Comparison of ENCODE assay signal across 19 cellular contexts in the genomic region with DNA sequence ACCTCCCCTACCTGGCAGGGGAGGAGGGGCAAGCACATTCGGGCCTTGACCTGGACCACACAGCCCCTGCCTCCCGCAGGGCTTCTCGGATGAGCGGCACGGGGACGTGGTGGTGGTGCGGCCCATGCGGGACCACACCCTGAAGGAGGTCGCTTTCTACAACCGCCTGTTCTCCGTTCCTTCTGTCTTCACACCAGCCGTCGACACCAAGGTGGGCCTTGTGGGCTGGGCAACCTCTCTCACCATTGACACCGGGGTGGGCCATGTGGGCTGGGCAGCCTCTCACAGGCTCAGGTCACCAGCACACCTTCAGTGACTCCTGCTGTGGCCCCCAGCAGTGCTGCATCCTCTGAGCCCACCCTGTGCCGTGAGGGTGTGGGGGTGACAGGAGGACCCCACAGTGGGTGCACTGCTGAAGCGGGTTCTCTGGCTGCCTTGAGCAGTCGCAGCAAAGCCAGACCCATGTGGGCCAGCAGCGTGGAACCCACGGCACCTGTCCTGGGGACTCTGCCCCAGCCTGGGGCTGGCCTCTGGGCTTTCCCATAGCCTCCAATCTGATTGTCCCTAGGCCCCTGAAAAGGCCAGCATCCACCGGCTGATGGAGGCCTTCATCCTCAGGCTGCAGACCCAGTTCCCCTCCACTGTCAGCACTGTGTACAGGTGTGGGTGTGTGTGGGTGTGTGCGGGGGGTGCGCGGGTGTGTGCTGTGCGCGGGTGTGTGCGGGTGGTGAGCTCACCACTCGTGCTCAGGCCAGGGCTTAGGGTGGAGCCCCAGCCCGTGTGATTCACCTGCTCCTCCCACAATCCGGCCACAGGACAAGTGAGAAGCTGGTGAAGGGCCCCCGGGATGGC. TPM values are rescaled to one million over a fixed set of nuclear protein-coding genes. Genes with fewer than 3 reads are reported as not detected.
A peak's percentile ranks its signal among the peaks of the same experiment; 100 is the strongest.
DNase-seq lines count a peak whose midpoint lies in the region; ATAC-seq and TF ChIP-seq lines count a peak whose summit lies in the region.
"Had no signal": no experiment of that assay in that cellular context is flagged by ENCODE, and none has a peak within 500 bp of the region (broad histone marks: within the 10 kb centered on the region; RNA-seq: fewer than 3 reads in every experiment).

No MANE protein-coding gene starts in this region.

- H3K4me1 Mint-ChIP-seq in naive thymus-derived CD4-positive, alpha-beta T cell = peaks cover 0 to 7% (median 0%) of the 10 kb centered on the region in 7 donors

- DNase-seq in ELR (ENCODE audit: low read depth) (peak; percentile 62), MG63 (peak; percentile 32), epithelial cell of esophagus (ENCODE audit: low read depth) (peak; percentile 62), osteoblast (ENCODE audit: insufficient read length, low spot score, missing footprints) (peak; percentile 96), substantia nigra (lab: John Stamatoyannopoulos, UW) (no peak), HPDE6-E6E7 (ENCODE audit: extremely low spot score) (no peak)
- no peak for DNase-seq in naive thymus-derived CD4-positive, alpha-beta T cell
- DNase-seq: activated CD8-positive, alpha-beta memory T cell treated with anti-CD3 and anti-CD28 coated beads, Interleukin-2, amount 10 ng/mL, durations not matched to agents 7 days and 5 days; DMS 273 treated with DMSO at 0.1 percent for 48 hours; NCI-H1092; NCI-H2107; Right ventricle myocardium superior; sigmoid colon; stimulated activated CD4-positive, alpha-beta T cell treated with anti-CD3 and anti-CD28 coated beads, Interleukin-2, amount 100 ng/mL, for 24 hours had no signal

- no peaks in the 10 kb centered on the region for H3K4me1 ChIP-seq in osteoblast (ENCODE audit: insufficient read depth, low read length)
- no peaks in the 10 kb centered on the region for H3K4me1 ChIP-seq in naive thymus-derived CD4-positive, alpha-beta T cell (ENCODE audit: control insufficient read depth in 2 of 2, insufficient read depth in 2 of 2, low read length in 2 of 2)

- CTCF ChIA-PET in naive thymus-derived CD4-positive, alpha-beta T cell (lab: Charles Lee) = no interaction called here

- H2AFZ ChIP-seq in osteoblast (ENCODE audit: low read length) = no peak overlapping the region

- H3K27ac Mint-ChIP-seq in naive thymus-derived CD4-positive, alpha-beta T cell = no peak overlapping the region
- H3K27ac Mint-ChIP-seq: activated CD8-positive, alpha-beta memory T cell treated with anti-CD3 and anti-CD28 coated beads, Interleukin-2, amount 10 ng/mL, durations not matched to agents 7 days and 5 days; T-helper 1 cell treated with Interleukin-12 subunit alpha and Interleukin-12 subunit beta and Interleukin-4 antibody, amounts not matched to agents 30 μg/mL and 1 μg/mL, for 36 hours had no signal

- peaks cover 0 to 2% (median 0%) of the 10 kb centered on the region in 11 donors for H3K9me3 Mint-ChIP-seq in naive thymus-derived CD4-positive, alpha-beta T cell
- H3K9me3 Mint-ChIP-seq: T-helper 1 cell treated with Interleukin-12 subunit alpha and Interleukin-12 subunit beta and Interleukin-4 antibody, amounts not matched to agents 30 μg/mL and 1 μg/mL, for 36 hours had no signal

- peaks cover 0 to 8% (median 0%) of the 10 kb centered on the region in 5 donors for H3K36me3 Mint-ChIP-seq in naive thymus-derived CD4-positive, alpha-beta T cell

- no peak overlapping the region for H3K4me2 ChIP-seq in osteoblast (ENCODE audit: insufficient read depth, low read length)

- POLR2A ChIA-PET in naive thymus-derived CD4-positive, alpha-beta T cell (lab: Charles Lee) = no interaction called here

- no peak for ATAC-seq in naive thymus-derived CD4-positive, alpha-beta T cell
- ATAC-seq: activated CD8-positive, alpha-beta memory T cell treated with anti-CD3 and anti-CD28 coated beads, Interleukin-2, amount 10 ng/mL, durations not matched to agents 7 days and 5 days had no signal

- TF ChIP-seq CTCF in epithelial cell of esophagus (IDR thresholded peaks at IDR 0.05; ENCODE audit: insufficient read depth, low read depth, low read length, missing control alignments) (no peak), osteoblast (IDR thresholded peaks at IDR 0.05; ENCODE audit: extremely low read depth, low read depth, low read length) (no peak)

- H4K20me1 ChIP-seq in osteoblast (ENCODE audit: insufficient read depth, low read length) = peaks cover 24% of the 10 kb centered on the region

- intact Hi-C loops in naive thymus-derived CD4-positive, alpha-beta T cell (cut with micrococcal nuclease) = no loop called here

- H3K27me3 ChIP-seq in MG63 (no peaks in the 10 kb centered on the region), osteoblast (ENCODE audit: insufficient read depth, low read length) (no peaks in the 10 kb centered on the region)
- H3K27me3 ChIP-seq in naive thymus-derived CD4-positive, alpha-beta T cell (ENCODE audit: control insufficient read depth in 2 of 2, insufficient read depth in 2 of 2, low read length in 2 of 2) = no peaks in the 10 kb centered on the region
- H3K27me3 ChIP-seq: neutrophil, sigmoid colon had no signal

- peaks cover 38% of the 10 kb centered on the region for H3K79me2 ChIP-seq in osteoblast (ENCODE audit: insufficient read depth, low read length)

- H3K27ac ChIP-seq in osteoblast (ENCODE audit: low read depth, low read length) (no peak overlapping the region), substantia nigra (ENCODE audit: low read depth, low read length, poor library complexity, severe bottlenecking) (no peak overlapping the region)
- no peak overlapping the region for H3K27ac ChIP-seq in naive thymus-derived CD4-positive, alpha-beta T cell (ENCODE audit: low read depth, low read length)
- H3K27ac ChIP-seq: C4-2B, coronary artery, neutrophil, thoracic aorta had no signal

- H3K36me3 ChIP-seq in MG63 (peaks cover 11% of the 10 kb centered on the region), osteoblast (ENCODE audit: insufficient read depth, low read length) (peaks cover 60% of the 10 kb centered on the region)
- H3K36me3 ChIP-seq in naive thymus-derived CD4-positive, alpha-beta T cell (ENCODE audit: control insufficient read depth in 2 of 3, insufficient read depth in 3 of 3, low read length in 3 of 3) = peaks cover 4 to 78% (median 12%) of the 10 kb centered on the region in 3 experiments

- H3K9me3 ChIP-seq in MG63 (no peaks in the 10 kb centered on the region), osteoblast (ENCODE audit: low read depth, low read length) (no peaks in the 10 kb centered on the region)
- H3K9me3 ChIP-seq in naive thymus-derived CD4-positive, alpha-beta T cell (ENCODE audit: control insufficient read depth in 2 of 3, low read length in 3 of 3) = no peaks in the 10 kb centered on the region
- H3K9me3 ChIP-seq: neutrophil, sigmoid colon, thoracic aorta had no signal

- no peak overlapping the region for H3K4me3 Mint-ChIP-seq in naive thymus-derived CD4-positive, alpha-beta T cell
- H3K4me3 Mint-ChIP-seq: activated CD8-positive, alpha-beta memory T cell treated with anti-CD3 and anti-CD28 coated beads, Interleukin-2, amount 10 ng/mL, durations not matched to agents 7 days and 5 days; T-helper 1 cell treated with Interleukin-12 subunit alpha and Interleukin-12 subunit beta and Interleukin-4 antibody, amounts not matched to agents 30 μg/mL and 1 μg/mL, for 36 hours had no signal

- H3K27me3 Mint-ChIP-seq in naive thymus-derived CD4-positive, alpha-beta T cell = no peaks in the 10 kb centered on the region
- H3K27me3 Mint-ChIP-seq: activated CD8-positive, alpha-beta memory T cell treated with anti-CD3 and anti-CD28 coated beads, Interleukin-2, amount 10 ng/mL, durations not matched to agents 7 days and 5 days had no signal

- no peak overlapping the region for H3K4me3 ChIP-seq in MG63
- H3K4me3 ChIP-seq in epithelial cell of esophagus (ENCODE audit: low read length) = no peak overlapping the region
- no peak overlapping the region for H3K4me3 ChIP-seq in osteoblast (ENCODE audit: insufficient read depth, low read length)
- no peak overlapping the region for H3K4me3 ChIP-seq in naive thymus-derived CD4-positive, alpha-beta T cell (ENCODE audit: low read length)
- H3K4me3 ChIP-seq: coronary artery, sigmoid colon, thoracic aorta had no signal

RNA-seq across cellular contexts. Expression of gene CTU2, which starts 7.5 kb away (rescaled TPM):
- 13.6 and 16.8 TPM in 2 replicates for total RNA-seq in MG63 (2014; rRNA removed; shearing (Covaris generic); ENCODE audit: low replicate concordance)
- total RNA-seq in osteoblast = 14.8 and 15.6 TPM in 2 replicates
- total RNA-seq in naive thymus-derived CD4-positive, alpha-beta T cell = 10 to 100 TPM; 26.0 to 43.3 (median 28.3) TPM
- 10 to 100 TPM; 13.0 to 14.8 TPM for polyA plus RNA-seq in naive thymus-derived CD4-positive, alpha-beta T cell

RNA-seq across cellular contexts. Expression of gene RNF166, which starts 7.6 kb away (rescaled TPM):
- 16.5 and 20.2 TPM in 2 replicates for total RNA-seq in MG63 (2014; rRNA removed; shearing (Covaris generic); ENCODE audit: low replicate concordance)
- total RNA-seq in osteoblast = 14.5 and 18.0 TPM in 2 replicates
- total RNA-seq in naive thymus-derived CD4-positive, alpha-beta T cell = 100 to 1,000 TPM in 4 of 5 experiments, 10 to 100 TPM in 1; 99.8 to 324 (median 133) TPM
- polyA plus RNA-seq in naive thymus-derived CD4-positive, alpha-beta T cell = 10 to 100 TPM; 67.7 to 88.9 TPM

RNA-seq across cellular contexts. Expression of gene SNAI3, which starts 27.5 kb away (rescaled TPM):
- total RNA-seq in MG63 (2014; rRNA removed; shearing (Covaris generic); ENCODE audit: low replicate concordance) = not detected in 2 replicates
- not detected in 2 replicates for total RNA-seq in osteoblast
- total RNA-seq in naive thymus-derived CD4-positive, alpha-beta T cell = 10 to 100 TPM in 1 of 5 experiments, 1 to 10 TPM in 4; 2.7 to 13.0 (median 6.1) TPM
- polyA plus RNA-seq in naive thymus-derived CD4-positive, alpha-beta T cell = 10 to 100 TPM in 1 of 2 donors, 1 to 10 TPM in 1; 6.5 to 13.5 TPM

RNA-seq across cellular contexts. Expression of gene MVD, which starts 50.9 kb away (rescaled TPM):
- total RNA-seq in MG63 (2014; rRNA removed; shearing (Covaris generic); ENCODE audit: low replicate concordance) = 16.8 and 25.7 TPM in 2 replicates
- total RNA-seq in osteoblast = 67.3 and 73.1 TPM in 2 replicates
- 10 to 100 TPM; 37.7 to 66.9 (median 42.7) TPM for total RNA-seq in naive thymus-derived CD4-positive, alpha-beta T cell
- polyA plus RNA-seq in naive thymus-derived CD4-positive, alpha-beta T cell = 10 to 100 TPM; 12.9 to 23.5 TPM

Comparison
In these comparisons a context has a peak if more than half of its experiments do, and no peak if none do; other contexts are left out.
1. DNase-seq: peak in ELR (single experiment), MG63 (single experiment), epithelial cell of esophagus (single experiment) and osteoblast (single experiment); none in substantia nigra (0 of 49), HPDE6-E6E7 (single experiment) and naive thymus-derived CD4-positive, alpha-beta T cell (0 of 9).